In genomic region chr1:94418664-94419655, GRCh38 we compare ENCODE assay signal across 8 cellular contexts. TPM values are rescaled to one million over a fixed set of nuclear protein-coding genes. Genes with fewer than 3 reads are reported as not detected.
DNase-seq lines count a peak whose midpoint lies in the region; ATAC-seq and TF ChIP-seq lines count a peak whose summit lies in the region.
"Had no signal": no experiment of that assay in that cellular context is flagged by ENCODE, and none has a peak within 500 bp of the region (broad histone marks: within the 10 kb centered on the region; RNA-seq: fewer than 3 reads in every experiment).

No MANE protein-coding gene starts in this region.

- no peak for TF ChIP-seq CTCF in IMR-90 (conservative IDR thresholded peaks at IDR 0.05; ENCODE audit: low read depth, low read length)

- peak overlapping the region; percentile 82 for H3K4me3 ChIP-seq in IMR-90 (ENCODE audit: insufficient read depth, low read depth, low read length)

- peaks cover 21 to 46% of the 10 kb centered on the region in 2 experiments for H3K79me1 ChIP-seq in IMR-90 (ENCODE audit: low read depth in 1 of 2, low read length in 2 of 2)

- ATAC-seq in GM21367 (IDR thresholded peaks at IDR 0.05; ENCODE audit: unreplicated experiment) (peak; percentile 24), IMR-90 (ENCODE audit: low read depth) (peak; percentile 5; the same call in 1 of the 2 replicates)
- ATAC-seq in naive thymus-derived CD8-positive, alpha-beta T cell, result no peak

- no peak for TF ChIP-seq RAD21 in IMR-90 (IDR thresholded peaks at IDR 0.05; ENCODE audit: low read length)

- H2BK15ac ChIP-seq in IMR-90 (ENCODE audit: low read depth, low read length), result no peak overlapping the region

- H2BK20ac ChIP-seq in IMR-90 (ENCODE audit: low read depth, low read length), result no peak overlapping the region

- H3K27me3 Mint-ChIP-seq in activated CD4-positive, alpha-beta memory T cell treated with anti-CD3 and anti-CD28 coated beads for 36 hours, result no peaks in the 10 kb centered on the region
- H3K27me3 Mint-ChIP-seq in naive thymus-derived CD8-positive, alpha-beta T cell, result peaks cover 0 to 5% (median 3%) of the 10 kb centered on the region in 5 donors

- WGBS in IMR-90 (ENCODE audit: extremely low coverage in 2 of 2, insufficient read length in 1 of 2), 2 experiments, result 3% methylated on average over 20 of the region's 52 CpGs; no CpG with 5 or more reads in 1 of the 2 experiments

- H3K4me2 ChIP-seq in IMR-90 (ENCODE audit: low read depth, low read length), result peak overlapping the region; percentile 86

- H2BK120ac ChIP-seq in IMR-90 (ENCODE audit: low read depth, low read length), result 0 out of 2 replicates have a peak overlapping the region, but pooled peaks have one; percentile 2

- peak overlapping the region; percentile 38 to 47; a peak in 2 of 4 replicates for H4K8ac ChIP-seq in IMR-90 (ENCODE audit: low read depth in 2 of 2, low read length in 2 of 2)

- H3K14ac ChIP-seq in IMR-90 (replicated peaks; ENCODE audit: low read depth, low read length), result peak overlapping the region; percentile 8

- H3K9me3 ChIP-seq in IMR-90 (ENCODE audit: control insufficient read depth, insufficient read depth, low read length), result no peaks in the 10 kb centered on the region

- peak overlapping the region; percentile 78 for H2BK5ac ChIP-seq in IMR-90 (ENCODE audit: low read depth, low read length, poor library complexity, severe bottlenecking)

- H3K36me3 Mint-ChIP-seq in activated CD4-positive, alpha-beta memory T cell treated with anti-CD3 and anti-CD28 coated beads for 36 hours, result no peaks in the 10 kb centered on the region
- H3K36me3 Mint-ChIP-seq in naive thymus-derived CD8-positive, alpha-beta T cell, result no peaks in the 10 kb centered on the region

- DNase-seq in Daoy (ENCODE audit: low read depth), result peak; percentile 71
- peak; percentile 24 for DNase-seq in IMR-90
- peak; percentile 20 for DNase-seq in activated CD4-positive, alpha-beta memory T cell treated with anti-CD3 and anti-CD28 coated beads for 36 hours
- DNase-seq in fibroblast of peridontal ligament (ENCODE audit: extremely low read depth), result peak; percentile 42
- peak in 2 of 10 donors; percentile 2 to 16 for DNase-seq in naive thymus-derived CD8-positive, alpha-beta T cell
- no peak for DNase-seq in OCI-M2 (lab: John Stamatoyannopoulos, UW; ENCODE audit: unreplicated experiment)

- H3K36me3 ChIP-seq in IMR-90 (ENCODE audit: control insufficient read depth, insufficient read depth, low read length), result no peaks in the 10 kb centered on the region

- no peak overlapping the region for H3K4me3 Mint-ChIP-seq in activated CD4-positive, alpha-beta memory T cell treated with anti-CD3 and anti-CD28 coated beads for 36 hours
- H3K4me3 Mint-ChIP-seq in naive thymus-derived CD8-positive, alpha-beta T cell, result peak overlapping the region in 1 of 10 donors; percentile 89
- H3K4me3 Mint-ChIP-seq: dendritic cell treated with granulocyte-macrophage colony-stimulating factor and Interleukin-4, amounts not matched to agents 40 ng/mL and 50 ng/mL, for 4 days had no signal

- peak overlapping the region; percentile 79 for H2AK9ac ChIP-seq in IMR-90 (replicated peaks; ENCODE audit: low read depth, low read length, poor library complexity)

- H3K9ac ChIP-seq in IMR-90 (ENCODE audit: low read depth, low read length), result peak overlapping the region; percentile 83

- H3K27ac Mint-ChIP-seq in activated CD4-positive, alpha-beta memory T cell treated with anti-CD3 and anti-CD28 coated beads for 36 hours, result peak overlapping the region; percentile 55
- peak overlapping the region in 8 of 10 donors; percentile 3 to 92 (median 83) for H3K27ac Mint-ChIP-seq in naive thymus-derived CD8-positive, alpha-beta T cell
- H3K27ac Mint-ChIP-seq: dendritic cell treated with granulocyte-macrophage colony-stimulating factor and Interleukin-4, amounts not matched to agents 40 ng/mL and 50 ng/mL, for 4 days had no signal

- H4K20me1 ChIP-seq in IMR-90 (ENCODE audit: insufficient read depth, low read length), result peaks cover 39% of the 10 kb centered on the region; the same call in 1 of the 2 replicates

- CTCF ChIA-PET in IMR-90 (lab: Yijun Ruan, JAX), result interaction anchor here (1.1 kb wide), 1 partner anchor 245 kb away, joined by 3 read pairs; no protein-coding TSS in a partner anchor
- CTCF ChIA-PET in activated CD4-positive, alpha-beta memory T cell treated with anti-CD3 and anti-CD28 coated beads for 36 hours (lab: Charles Lee), result interaction anchor here (1.6 kb wide), 1 partner anchor 22 kb away, joined by 4 read pairs; no protein-coding TSS in a partner anchor

- peak overlapping the region; percentile 42 for H3K18ac ChIP-seq in IMR-90 (ENCODE audit: low read depth, low read length)

- in situ Hi-C loops in IMR-90 (cut with MboI; ENCODE audit: low sequenced_read_pairs), result no loop called here

- intact Hi-C loops in IMR-90 (cut with micrococcal nuclease), result loop anchor here (1.0 kb wide), 1 partner anchor 83 kb away; no protein-coding TSS in a partner anchor
- intact Hi-C loops in activated CD4-positive, alpha-beta memory T cell treated with anti-CD3 and anti-CD28 coated beads for 36 hours (cut with micrococcal nuclease), result loop anchor here (1.0 to 5.0 kb wide), 8 partner anchors 35 to 1072 kb away; partner anchors contain the start of genes ALG14, ARHGAP29, DR1 and F3

- no peaks in the 10 kb centered on the region for H3K9me3 Mint-ChIP-seq in activated CD4-positive, alpha-beta memory T cell treated with anti-CD3 and anti-CD28 coated beads for 36 hours
- no peaks in the 10 kb centered on the region for H3K9me3 Mint-ChIP-seq in naive thymus-derived CD8-positive, alpha-beta T cell
- H3K9me3 Mint-ChIP-seq: dendritic cell treated with granulocyte-macrophage colony-stimulating factor and Interleukin-4, amounts not matched to agents 40 ng/mL and 50 ng/mL, for 4 days had no signal

- peak overlapping the region; percentile 58; the same call in 1 of the 2 replicates for H3K56ac ChIP-seq in IMR-90 (ENCODE audit: extremely low read depth, insufficient read depth, low read length)

- peak overlapping the region; percentile 8; the same call in 1 of the 2 replicates for H4K5ac ChIP-seq in IMR-90 (ENCODE audit: low read depth, low read length)

- H3K9me1 ChIP-seq in IMR-90 (ENCODE audit: insufficient read depth, low read length), result peaks cover 4% of the 10 kb centered on the region; the same call in 1 of the 2 replicates

- 0 out of 2 replicates have a peak overlapping the region, but pooled peaks have one; percentile 7 for H2AK5ac ChIP-seq in IMR-90 (ENCODE audit: low read depth, low read length)

- H3K4ac ChIP-seq in IMR-90 (ENCODE audit: low read depth, low read length), result peak overlapping the region; percentile 71

- peak overlapping the region; percentile 96 for H2AFZ ChIP-seq in IMR-90 (replicated peaks; ENCODE audit: low read length, poor library complexity)

- POLR2A ChIA-PET in IMR-90 (lab: Charles Lee; ENCODE audit: unreplicated experiment), result no interaction called here
- POLR2A ChIA-PET in activated CD4-positive, alpha-beta memory T cell treated with anti-CD3 and anti-CD28 coated beads for 36 hours (lab: Charles Lee), result no interaction called here
- POLR2A ChIA-PET in naive thymus-derived CD8-positive, alpha-beta T cell (lab: Charles Lee), result interaction anchor here (0.9 to 2.7 kb wide), 7 partner anchors 34 to 815 kb away, joined by 3 to 13 read pairs (median 4); partner anchors contain the start of genes ALG14 and RWDD3

- no peak overlapping the region for H4K91ac ChIP-seq in IMR-90 (ENCODE audit: insufficient read depth, low read depth, low read length)

- peak overlapping the region; percentile 61 for H3K23ac ChIP-seq in IMR-90 (ENCODE audit: low read depth, low read length)

- no peak for TF ChIP-seq POLR2A in IMR-90 (IDR thresholded peaks at IDR 0.05; ENCODE audit: low read depth, low read length)

- H3K4me1 ChIP-seq in IMR-90 (ENCODE audit: control insufficient read depth, insufficient read depth, low read length), result peaks cover 8% of the 10 kb centered on the region

- no TSS peak for BruUV-seq in IMR-90 (replicated peaks; lab: Mats Ljungman, UMichigan)

- H3K27ac ChIP-seq in IMR-90 (ENCODE audit: insufficient read depth, low read length), result peak overlapping the region; percentile 88

- no peaks in the 10 kb centered on the region for H3K27me3 ChIP-seq in IMR-90 (ENCODE audit: control insufficient read depth, insufficient read depth, low read length)

- dilution Hi-C loops in IMR-90 (cut with HindIII; ENCODE audit: low sequenced_read_pairs, unreplicated experiment), result no loop called here

- peaks cover 38% of the 10 kb centered on the region for H3K4me1 Mint-ChIP-seq in activated CD4-positive, alpha-beta memory T cell treated with anti-CD3 and anti-CD28 coated beads for 36 hours (ENCODE audit: low read depth)
- H3K4me1 Mint-ChIP-seq in naive thymus-derived CD8-positive, alpha-beta T cell, result peaks cover 15 to 49% (median 43%) of the 10 kb centered on the region in 4 donors

TF ChIP-seq in IMR-90, 13 proteins besides CTCF, POLR2A, EP300 and RAD21:
- TF ChIP-seq MXI1 (IDR thresholded peaks at IDR 0.05; ENCODE audit: borderline replicate concordance, low read depth, low read length), result no peak
- no peak for TF ChIP-seq NFE2L2 (IDR thresholded peaks at IDR 0.05; ENCODE audit: low read depth, low read length)
- TF ChIP-seq ELK1 (IDR thresholded peaks at IDR 0.05; ENCODE audit: borderline replicate concordance, low read depth, low read length), result no peak
- TF ChIP-seq CEBPB (IDR thresholded peaks at IDR 0.05; ENCODE audit: low read depth, low read length), result peak; percentile 87

RNA-seq across cellular contexts. Expression of gene ABCD3, which starts 0.8 kb away (rescaled TPM):
- total RNA-seq in Daoy (2014; rRNA removed; shearing (Covaris generic)), result 92.3 and 121 TPM in 2 replicates
- 32.6 and 66.4 TPM in 2 replicates for total RNA-seq in IMR-90 (2012; rRNA removed)
- 9.6 and 13.6 TPM in 2 replicates for polyA plus RNA-seq in IMR-90 (2012; rRNA removed)
- 1.4 and 2.1 TPM in 2 replicates for polyA plus RNA-seq in IMR-90 (2012; cell fraction: cytosol; rRNA removed)
- polyA plus RNA-seq in IMR-90 (2012; cell fraction: nucleus; rRNA removed; ENCODE audit: low replicate concordance), result 1.4 and 17.2 TPM in 2 replicates
- 10 to 100 TPM; 33.7 to 34.0 TPM for total RNA-seq in activated CD4-positive, alpha-beta memory T cell treated with anti-CD3 and anti-CD28 coated beads for 36 hours
- total RNA-seq in naive thymus-derived CD8-positive, alpha-beta T cell, result 10 to 100 TPM; 27.6 to 32.9 TPM
- 10 to 100 TPM; 27.3 to 31.6 (median 27.7) TPM for polyA plus RNA-seq in naive thymus-derived CD8-positive, alpha-beta T cell

Comparison
In these comparisons a context has a peak if more than half of its experiments do, and no peak if none do; other contexts are left out.
1. ATAC-seq: peak in GM21367 (single experiment) and IMR-90 (single experiment); none in naive thymus-derived CD8-positive, alpha-beta T cell (0 of 2).